Comparison of ENCODE assay signal across 8 cellular contexts in genomic region chr3:125990253-125990970, GRCh38.
DNase-seq lines count a peak whose midpoint lies in the region; ATAC-seq lines count a peak whose summit lies in the region.

No MANE protein-coding gene starts in this region.

- H3K9ac ChIP-seq in mucosa of stomach (ENCODE audit: low read length), result peak overlapping the region; percentile 82

- peak; percentile 96 for DNase-seq in NCI-H82 (lab: John Stamatoyannopoulos, UW)
- peak; percentile 69 for DNase-seq in activated T-cell treated with anti-CD3 and anti-CD28 coated beads for 24 hours (ENCODE audit: low read depth)
- DNase-seq in epithelial cell of prostate (ENCODE audit: low read depth, low spot score), result peak; percentile 36
- DNase-seq in stimulated activated CD8-positive, alpha-beta memory T cell treated with anti-CD3 and anti-CD28 coated beads, Interleukin-4, amount 100 ng/mL, for 4 hours (ENCODE audit: low read depth in 2 of 2, low spot score in 1 of 2), result peak; percentile 24 to 46
- no peak for DNase-seq in COLO829 (ENCODE audit: low spot score)

- peak overlapping the region; percentile 90 for H3K4me3 ChIP-seq in mucosa of stomach (ENCODE audit: low read length)

- ATAC-seq in GM18907 (IDR thresholded peaks at IDR 0.05; ENCODE audit: unreplicated experiment) (peak; percentile 94), HG03196 (IDR thresholded peaks at IDR 0.05; ENCODE audit: unreplicated experiment) (peak; percentile 89)

- H3K4me1 ChIP-seq in mucosa of stomach (ENCODE audit: control insufficient read depth, insufficient read depth, low read length), result no peaks in the 10 kb centered on the region

- no peaks in the 10 kb centered on the region for H3K27me3 ChIP-seq in mucosa of stomach (ENCODE audit: control insufficient read depth, insufficient read depth, low read length)

- no peaks in the 10 kb centered on the region for H3K9me3 ChIP-seq in mucosa of stomach (ENCODE audit: control insufficient read depth, low read length)

- H3K36me3 ChIP-seq in mucosa of stomach (ENCODE audit: control insufficient read depth, insufficient read depth, low read length), result no peaks in the 10 kb centered on the region

- peak overlapping the region; percentile 35 for H3K27ac ChIP-seq in epithelial cell of prostate
